In the genomic region with DNA sequence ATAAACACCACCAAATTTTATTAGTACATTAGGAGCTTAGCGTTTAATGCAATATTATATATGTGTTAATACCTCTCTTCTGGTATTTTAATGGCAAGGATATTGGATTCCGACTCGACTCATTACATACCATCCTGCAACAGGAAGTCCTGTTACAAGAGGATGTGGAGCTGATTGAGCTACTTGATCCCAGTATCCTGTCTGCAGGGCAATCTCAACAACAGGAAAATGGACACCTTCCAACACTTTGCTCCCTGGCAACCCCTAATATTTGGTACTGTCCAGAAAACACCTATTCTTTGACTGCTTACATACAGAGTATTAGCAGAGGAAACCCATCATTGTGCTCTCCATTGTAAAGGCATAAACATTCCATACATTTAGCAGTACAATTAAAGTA, we compare ENCODE assay signal across 17 cellular contexts. TPM values are rescaled to one million over a fixed set of nuclear protein-coding genes. Genes with fewer than 3 reads are reported as not detected.
DNase-seq lines count a peak whose midpoint lies in the region; ATAC-seq and TF ChIP-seq lines count a peak whose summit lies in the region.
"Had no signal": no experiment of that assay in that cellular context is flagged by ENCODE, and none has a peak within 500 bp of the region (broad histone marks: within the 10 kb centered on the region; RNA-seq: fewer than 3 reads in every experiment).

No MANE protein-coding gene starts in this region.

- no peak for DNase-seq in Right ventricle myocardium inferior (ENCODE audit: missing footprints)
- DNase-seq in cardiac septum (ENCODE audit: low spot score) = no peak
- DNase-seq in RPMI7951 (ENCODE audit: low read depth) = peak; percentile 5
- DNase-seq in left ventricle myocardium inferior = no peak
- DNase-seq in thyroid gland = no peak
- no peak for DNase-seq in ecto neural progenitor cell (ENCODE audit: low spot score)
- no peak for DNase-seq in SIG-M5 treated with dmso at 0.1 percent for 504 hours (lab: John Stamatoyannopoulos, UW; ENCODE audit: unreplicated experiment)
- DNase-seq: CD4-positive, CD25-positive, alpha-beta regulatory T cell; glutamatergic neuron; H7; islet precursor cell; NCI-H446 treated with DMSO at 0.1 percent for 48 hours; ovary; stimulated activated naive CD4-positive, alpha-beta T cell; upper lobe of left lung had no signal

- H3K4me1 ChIP-seq in left ventricle myocardium inferior (peaks cover 59% of the 10 kb centered on the region), thyroid gland (peaks cover 38 to 41% of the 10 kb centered on the region in 2 donors)

- H3K9me3 ChIP-seq in left ventricle myocardium inferior (replicated peaks) = no peaks in the 10 kb centered on the region
- H3K9me3 ChIP-seq in thyroid gland = no peaks in the 10 kb centered on the region
- H3K9me3 ChIP-seq: ovary, upper lobe of left lung had no signal

- 76 to 81% methylated on average over 3 of the region's 3 CpGs for whole genome bisulfite sequencing in thyroid gland, 2 donors

- TF ChIP-seq POLR2A in thyroid gland (IDR thresholded peaks at IDR 0.05) = no peak

- no peaks in the 10 kb centered on the region for H3K27me3 ChIP-seq in left ventricle myocardium inferior (ENCODE audit: low read depth)
- H3K27me3 ChIP-seq in thyroid gland = no peaks in the 10 kb centered on the region
- H3K27me3 ChIP-seq: ovary, upper lobe of left lung had no signal

- H3K4me3 ChIP-seq in left ventricle myocardium inferior = no peak overlapping the region
- no peak overlapping the region for H3K4me3 ChIP-seq in thyroid gland (replicated peaks in 1 of 3)
- H3K4me3 ChIP-seq: GM12878, ovary, upper lobe of left lung had no signal

- ATAC-seq in Right ventricle myocardium inferior = peak; percentile 70
- ATAC-seq in GM19328 (IDR thresholded peaks at IDR 0.05; ENCODE audit: unreplicated experiment) = no peak
- ATAC-seq: GM12878 had no signal

- H3K36me3 ChIP-seq in left ventricle myocardium inferior (peaks cover 41% of the 10 kb centered on the region), thyroid gland (peaks cover 5 to 12% of the 10 kb centered on the region in 2 donors)
- H3K36me3 ChIP-seq: ovary had no signal

- intact Hi-C loops in Right ventricle myocardium inferior (cut with DNase I) (no loop called here), cardiac septum (cut with DNase I) (no loop called here), left ventricle myocardium inferior (cut with micrococcal nuclease) (no loop called here), thyroid gland (cut with DNase I) (no loop called here)

- no peak for TF ChIP-seq CTCF in left ventricle myocardium inferior (IDR thresholded peaks at IDR 0.05; ENCODE audit: borderline replicate concordance)
- no peak for TF ChIP-seq CTCF in thyroid gland (IDR thresholded peaks at IDR 0.05)

- H3K27ac ChIP-seq in left ventricle myocardium inferior (replicated peaks) (peak overlapping the region; percentile 47), thyroid gland (peak overlapping the region; percentile 8 to 64 (median 9))
- H3K27ac ChIP-seq: ovary had no signal

RNA-seq across cellular contexts. Expression of a gene that starts 45.2 kb away (rescaled TPM):
- total RNA-seq in Right ventricle myocardium inferior (51.5 TPM), cardiac septum (77.4 TPM), left ventricle myocardium inferior (66.1 TPM), thyroid gland (100 to 1,000 TPM; 101 to 186 (median 160) TPM)
- total RNA-seq in RPMI7951 (2014; rRNA removed; shearing (Covaris generic)) = 31.2 and 39.7 TPM in 2 replicates

RNA-seq across cellular contexts. Expression of a gene that starts 45.5 kb away (rescaled TPM):
- total RNA-seq in Right ventricle myocardium inferior (22.2 TPM), cardiac septum (19.9 TPM), left ventricle myocardium inferior (26.3 TPM), thyroid gland (10 to 100 TPM; 27.1 to 33.7 (median 30.8) TPM)
- total RNA-seq in RPMI7951 (2014; rRNA removed; shearing (Covaris generic)) = 2.5 and 3.4 TPM in 2 replicates
